24 cellular contexts compared by ENCODE assay signal in genomic region chr10:123833170-123833850, GRCh38. TPM values are rescaled to one million over a fixed set of nuclear protein-coding genes. Genes with fewer than 3 reads are reported as not detected.
"Had no signal": no experiment of that assay in that cellular context is flagged by ENCODE, and none has a peak within 500 bp of the region (broad histone marks: within the 10 kb centered on the region; RNA-seq: fewer than 3 reads in every experiment).

No MANE protein-coding gene starts in this region.

- H3K9me3 ChIP-seq: MG63, SJSA1 had no signal

- DNase-seq: IMR-90, Karpas-422, KG1, MG63, NCI-H1092, NCI-H1105 treated with DMSO at 0.1 percent for 48 hours, NCI-H1417 treated with DMSO at 0.1 percent for 48 hours, NCI-H146, NCI-H1694 treated with DMSO at 0.1 percent for 48 hours, NCI-H1930, NCI-H2081, NCI-H2171, NCI-H226, NCI-H446, NCI-H510A, NCI-H524 treated with DMSO at 0.1 percent for 48 hours, NCI-H69, NCI-H774, Right ventricle myocardium superior, RPMI8226, SIG-M5 had no signal

- H3K27ac ChIP-seq: HL-60, SJSA1, SK-N-MC had no signal

- H3K27me3 ChIP-seq: MG63, SJSA1 had no signal

- H3K4me3 ChIP-seq: MG63, SJSA1, SK-N-MC had no signal

- H3K4me1 ChIP-seq: SJSA1 had no signal

- H3K36me3 ChIP-seq: MG63, SJSA1 had no signal

RNA-seq across cellular contexts. Expression of gene CPXM2, which starts 58.3 kb away (rescaled TPM):
- total RNA-seq: IMR-90, SJSA1 had no signal
